Comparison of ENCODE assay signal across 8 cellular contexts in the genomic region with DNA sequence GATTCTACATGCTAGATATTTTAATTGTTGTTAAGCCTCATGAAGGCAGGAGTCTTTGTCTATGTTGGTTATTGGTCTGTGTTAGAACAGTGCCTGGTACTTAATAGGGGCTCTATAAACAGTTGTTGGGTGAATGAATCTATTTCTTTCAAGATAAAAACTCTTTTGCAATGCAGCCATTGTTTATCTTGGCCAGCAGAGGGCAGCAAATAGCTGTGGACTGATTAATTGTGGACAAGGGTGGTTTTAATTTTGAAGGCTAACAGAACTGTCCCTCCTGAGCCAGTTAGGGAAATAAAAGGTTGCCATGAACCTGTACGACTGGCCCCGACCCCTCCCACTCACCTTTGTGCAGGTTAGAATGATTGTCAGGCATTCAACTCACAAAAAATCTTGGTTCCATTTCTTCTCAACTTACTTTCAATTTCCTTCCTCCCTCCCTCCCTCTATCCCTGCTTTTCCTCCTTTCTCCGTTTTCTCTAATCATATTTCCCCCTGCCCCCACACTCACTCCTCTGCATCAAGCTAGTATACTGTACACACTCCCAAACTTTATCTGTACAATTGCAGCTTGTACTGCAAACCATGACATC.
DNase-seq lines count a peak whose midpoint lies in the region; ATAC-seq and TF ChIP-seq lines count a peak whose summit lies in the region.

No MANE protein-coding gene starts in this region.

- peak; percentile 66 for TF ChIP-seq CTCF in GM12865 (IDR thresholded peaks at IDR 0.05; ENCODE audit: insufficient read depth, low read depth, low read length, missing control alignments)

- H3K36me3 ChIP-seq in MG63 (no peaks in the 10 kb centered on the region), SK-N-MC (ENCODE audit: insufficient read depth, low read length) (no peaks in the 10 kb centered on the region; the same call in 1 of the 2 replicates)

- DNase-seq in GM12865 (ENCODE audit: low read depth), result peak; percentile 57
- DNase-seq in MG63, result no peak
- peak; percentile 18 for DNase-seq in SK-N-MC (ENCODE audit: low read depth, low spot score)
- DNase-seq in astrocyte of the hippocampus (ENCODE audit: low read depth, low spot score), result peak; percentile 77
- peak; percentile 50 for DNase-seq in iPS-NIHi11 (ENCODE audit: low spot score)
- peak; percentile 4 to 14 for DNase-seq in stimulated activated CD4-positive, alpha-beta T cell treated with anti-CD3 and anti-CD28 coated beads, Interleukin-15, amount 100 ng/mL, for 48 hours (ENCODE audit: low read depth in 2 of 2)
- no peak for DNase-seq in 8988T

- no peak overlapping the region for H3K27ac ChIP-seq in SK-N-MC

- H3K9me3 ChIP-seq in MG63 (no peaks in the 10 kb centered on the region), SK-N-MC (ENCODE audit: low read depth, low read length) (no peaks in the 10 kb centered on the region)

- no peak overlapping the region for H3K9ac ChIP-seq in SK-N-MC (ENCODE audit: insufficient read length)

- H3K4me3 ChIP-seq in GM12865 (ENCODE audit: low read depth, low read length) (no peak overlapping the region), MG63 (peak overlapping the region; percentile 19), SK-N-MC (no peak overlapping the region)

- no peak for ATAC-seq in GM18861 (IDR thresholded peaks at IDR 0.05; ENCODE audit: unreplicated experiment)

- no peaks in the 10 kb centered on the region for H3K27me3 ChIP-seq in MG63

Comparison
In these comparisons a context has a peak if more than half of its experiments do, and no peak if none do; other contexts are left out.
1. DNase-seq: peak in GM12865 (single experiment), SK-N-MC (single experiment), astrocyte of the hippocampus (single experiment), iPS-NIHi11 (single experiment) and stimulated activated CD4-positive, alpha-beta T cell treated with anti-CD3 and anti-CD28 coated beads, Interleukin-15, amount 100 ng/mL, for 48 hours (2 of 2); none in MG63 (single experiment) and 8988T (single experiment).